27 cellular contexts compared by ENCODE assay signal in genomic region chr6:121210943-121211342, GRCh38.
"Had no signal": no experiment of that assay in that cellular context is flagged by ENCODE, and none has a peak within 500 bp of the region (broad histone marks: within the 10 kb centered on the region; RNA-seq: fewer than 3 reads in every experiment).

No MANE protein-coding gene starts in this region.

- H3K27me3 ChIP-seq: adrenal gland, body of pancreas, colonic mucosa had no signal

- ATAC-seq: activated CD4-positive, CD25-positive, alpha-beta regulatory T cell treated with anti-CD3 and anti-CD28 coated beads, Interleukin-2, amount 50 U/mL, for 24 hours; activated CD8-positive, alpha-beta memory T cell treated with anti-CD3 and anti-CD28 coated beads, Interleukin-2, amount 10 ng/mL, durations not matched to agents 7 days and 5 days; activated CD8-positive, alpha-beta T cell treated with anti-CD3 and anti-CD28 coated beads, Interleukin-2, amount 10 ng/mL, durations not matched to agents 7 days and 5 days; activated naive CD8-positive, alpha-beta T cell treated with anti-CD3 and anti-CD28 coated beads, Interleukin-2, amount 50 U/mL, for 24 hours; body of pancreas; esophagus mucosa; T-helper 17 cell had no signal

- DNase-seq: activated B cell treated with CpG ODN at 0.5 μM for 24 hours; activated CD4-positive, alpha-beta memory T cell treated with anti-CD3 and anti-CD28 coated beads for 36 hours; activated CD4-positive, alpha-beta T cell treated with anti-CD3 and anti-CD28 coated beads for 48 hours; activated CD8-positive, alpha-beta memory T cell treated with anti-CD3 and anti-CD28 coated beads, Interleukin-2, amount 10 ng/mL, durations not matched to agents 7 days and 5 days; activated CD8-positive, alpha-beta memory T cell treated with anti-CD3 and anti-CD28 coated beads, Interleukin-2, amount 50 U/mL, for 4 hours; activated CD8-positive, alpha-beta T cell treated with anti-CD3 and anti-CD28 coated beads, Interleukin-2, amount 10 ng/mL, durations not matched to agents 7 days and 5 days; activated effector memory CD4-positive, alpha-beta T cell treated with anti-CD3 and anti-CD28 coated beads, Interleukin-2, amount 50 U/mL, for 16 hours; activated naive CD4-positive, alpha-beta T cell treated with anti-CD3 and anti-CD28 coated beads for 36 hours; activated naive CD8-positive, alpha-beta T cell treated with anti-CD3 and anti-CD28 coated beads for 36 hours; activated naive CD8-positive, alpha-beta T cell treated with anti-CD3 and anti-CD28 coated beads, Interleukin-2, amount 50 U/mL, for 24 hours; activated T-cell treated with anti-CD3 and anti-CD28 coated beads, Interleukin-2, amount 50 U/mL, for 1 hour; activated T-cell treated with anti-CD3 and anti-CD28 coated beads, Interleukin-2, amount 50 U/mL, for 48 hours; adrenal gland; aorta; body of pancreas; colonic mucosa; effector CD8-positive, alpha-beta T cell; foreskin fibroblast; glutamatergic neuron; T-helper 1 cell; T-helper 17 cell; T1000; WERI-Rb-1 had no signal

- FAIRE-seq: endometrium, frontal cortex had no signal

- H3K9me3 ChIP-seq: adrenal gland, body of pancreas, colonic mucosa had no signal

- H3K36me3 ChIP-seq: adrenal gland, colonic mucosa, WERI-Rb-1 had no signal

- H3K4me3 ChIP-seq: adrenal gland, body of pancreas, colonic mucosa had no signal

- H3K4me1 ChIP-seq: adrenal gland, body of pancreas, colonic mucosa had no signal

- H3K27ac ChIP-seq: adrenal gland, body of pancreas, colonic mucosa, WERI-Rb-1 had no signal
